Comparison of ENCODE assay signal across 1 cellular context in the genomic region with DNA sequence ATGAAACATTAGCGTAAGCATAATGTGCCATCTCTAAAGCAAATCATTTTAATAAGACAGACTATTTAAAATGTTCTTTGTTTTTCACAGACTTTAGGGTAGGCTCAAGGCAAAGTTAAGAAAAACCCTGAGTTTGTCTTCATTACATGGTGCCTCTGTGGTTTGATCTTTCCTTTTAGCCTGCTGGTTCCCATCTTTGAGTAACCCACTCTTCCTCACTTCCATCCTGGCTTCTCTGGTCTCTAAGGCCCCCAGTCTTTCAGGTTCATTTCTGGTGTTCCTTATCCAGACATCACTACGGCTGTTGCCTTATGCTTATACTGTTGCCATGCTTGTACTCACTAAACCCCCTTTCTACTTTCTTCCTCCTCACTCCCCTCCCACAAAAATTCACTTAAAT.
TF ChIP-seq lines count a peak whose summit lies in the region.

No MANE protein-coding gene starts in this region.

TF ChIP-seq in GM23338, 12 proteins besides CTCF, POLR2A, EP300 and RAD21:
- TF ChIP-seq ZNF331 (CRISPR knock-in tag; IDR thresholded peaks at IDR 0.05; ENCODE audit: low read depth) (no peak), CREB1 (CRISPR knock-in tag; IDR thresholded peaks at IDR 0.05; ENCODE audit: low read depth) (no peak), EZH2 (IDR thresholded peaks at IDR 0.05; ENCODE audit: low read depth, unreplicated experiment) (no peak)
